In genomic region chr4:102638621-102639020, GRCh38 we compare ENCODE assay signal across 1 cellular context.
TF ChIP-seq lines count a peak whose summit lies in the region.

No MANE protein-coding gene starts in this region.

TF ChIP-seq in IMR-90, 13 proteins besides CTCF, POLR2A, EP300 and RAD21 (continued from another document):
- TF ChIP-seq USF2 (IDR thresholded peaks at IDR 0.05; ENCODE audit: low read depth, low read length) (no peak), MXI1 (IDR thresholded peaks at IDR 0.05; ENCODE audit: borderline replicate concordance, low read depth, low read length) (no peak), CHD1 (IDR thresholded peaks at IDR 0.05; ENCODE audit: low read depth, low read length) (no peak), MAZ (IDR thresholded peaks at IDR 0.05; ENCODE audit: borderline replicate concordance, low read depth, low read length) (no peak), RCOR1 (IDR thresholded peaks at IDR 0.05; ENCODE audit: insufficient replicate concordance, low read length) (no peak), NFE2L2 (IDR thresholded peaks at IDR 0.05; ENCODE audit: low read depth, low read length) (no peak), SMC3 (IDR thresholded peaks at IDR 0.05; ENCODE audit: low read depth, low read length) (no peak), MAFK (IDR thresholded peaks at IDR 0.05; ENCODE audit: low read depth, low read length) (no peak), CEBPB (IDR thresholded peaks at IDR 0.05; ENCODE audit: low read depth, low read length) (no peak)
